ENCODE assay signal across 23 cellular contexts in genomic region chr9:125532812-125533594, GRCh38.
"Had no signal": no experiment of that assay in that cellular context is flagged by ENCODE, and none has a peak within 500 bp of the region (broad histone marks: within the 10 kb centered on the region; RNA-seq: fewer than 3 reads in every experiment).

No MANE protein-coding gene starts in this region.

- H3K4me1 ChIP-seq: colonic mucosa had no signal

- H3K27me3 ChIP-seq: colonic mucosa, esophagus squamous epithelium, gastrocnemius medialis, pancreas, sigmoid colon, tibial artery had no signal

- H3K4me1 Mint-ChIP-seq: nephron progenitor cell had no signal

- H3K9me3 Mint-ChIP-seq: activated CD4-positive, alpha-beta memory T cell treated with anti-CD3 and anti-CD28 coated beads for 36 hours; activated naive CD4-positive, alpha-beta T cell treated with anti-CD3 and anti-CD28 coated beads, Interleukin-2, amount 10 ng/mL, durations not matched to agents 7 days and 5 days; activated T-cell treated with anti-CD3 and anti-CD28 coated beads, Interleukin-2, amount 50 U/mL, for 72 hours; nephron progenitor cell; stimulated activated naive CD8-positive, alpha-beta T cell treated with anti-CD3 and anti-CD28 coated beads, Interleukin-15, Interleukin-2, amounts not matched to agents 100 ng/mL and 50 ng/mL, for 24 hours; T-helper 1 cell treated with Interleukin-12 subunit alpha and Interleukin-12 subunit beta and Interleukin-4 antibody, amounts not matched to agents 30 μg/mL and 1 μg/mL, for 36 hours had no signal

- H3K4me3 ChIP-seq: colonic mucosa, esophagus squamous epithelium, gastrocnemius medialis, mucosa of descending colon, pancreas, sigmoid colon, smooth muscle cell, tibial artery had no signal

- H3K36me3 Mint-ChIP-seq: activated CD4-positive, alpha-beta memory T cell treated with anti-CD3 and anti-CD28 coated beads for 36 hours had no signal

- H3K4me3 Mint-ChIP-seq: activated CD4-positive, alpha-beta memory T cell treated with anti-CD3 and anti-CD28 coated beads for 36 hours; activated naive CD4-positive, alpha-beta T cell treated with anti-CD3 and anti-CD28 coated beads, Interleukin-2, amount 10 ng/mL, durations not matched to agents 7 days and 5 days; activated T-cell treated with anti-CD3 and anti-CD28 coated beads, Interleukin-2, amount 50 U/mL, for 72 hours; nephron progenitor cell; stimulated activated naive CD8-positive, alpha-beta T cell treated with anti-CD3 and anti-CD28 coated beads, Interleukin-15, Interleukin-2, amounts not matched to agents 100 ng/mL and 50 ng/mL, for 24 hours; T-helper 1 cell treated with Interleukin-12 subunit alpha and Interleukin-12 subunit beta and Interleukin-4 antibody, amounts not matched to agents 30 μg/mL and 1 μg/mL, for 36 hours had no signal

- ATAC-seq: activated T-cell treated with anti-CD3 and anti-CD28 coated beads, Interleukin-2, amount 50 U/mL, for 72 hours; gastrocnemius medialis; mucosa of descending colon; pancreas had no signal

- H3K36me3 ChIP-seq: colonic mucosa, esophagus squamous epithelium, gastrocnemius medialis, pancreas, sigmoid colon, tibial artery had no signal

- H3K4me2 ChIP-seq: smooth muscle cell had no signal

- H3K27me3 Mint-ChIP-seq: activated CD4-positive, alpha-beta memory T cell treated with anti-CD3 and anti-CD28 coated beads for 36 hours; activated naive CD4-positive, alpha-beta T cell treated with anti-CD3 and anti-CD28 coated beads, Interleukin-2, amount 10 ng/mL, durations not matched to agents 7 days and 5 days; stimulated activated naive CD8-positive, alpha-beta T cell treated with anti-CD3 and anti-CD28 coated beads, Interleukin-15, Interleukin-2, amounts not matched to agents 100 ng/mL and 50 ng/mL, for 24 hours had no signal

- H3K9me3 ChIP-seq: colonic mucosa, esophagus squamous epithelium, gastrocnemius medialis, mucosa of descending colon, pancreas, sigmoid colon, tibial artery had no signal

- H3K27ac Mint-ChIP-seq: activated CD4-positive, alpha-beta memory T cell treated with anti-CD3 and anti-CD28 coated beads for 36 hours; activated naive CD4-positive, alpha-beta T cell treated with anti-CD3 and anti-CD28 coated beads, Interleukin-2, amount 10 ng/mL, durations not matched to agents 7 days and 5 days; activated T-cell treated with anti-CD3 and anti-CD28 coated beads, Interleukin-2, amount 50 U/mL, for 72 hours; stimulated activated naive CD8-positive, alpha-beta T cell treated with anti-CD3 and anti-CD28 coated beads, Interleukin-15, Interleukin-2, amounts not matched to agents 100 ng/mL and 50 ng/mL, for 24 hours; T-helper 1 cell treated with Interleukin-12 subunit alpha and Interleukin-12 subunit beta and Interleukin-4 antibody, amounts not matched to agents 30 μg/mL and 1 μg/mL, for 36 hours had no signal

- H3K27ac ChIP-seq: colonic mucosa, esophagus squamous epithelium, gastrocnemius medialis, pancreas, sigmoid colon, tibial artery had no signal

- DNase-seq: activated CD4-positive, alpha-beta memory T cell treated with anti-CD3 and anti-CD28 coated beads for 36 hours; activated CD4-positive, alpha-beta T cell treated with anti-CD3 and anti-CD28 coated beads for 48 hours; activated effector memory CD4-positive, alpha-beta T cell treated with Interleukin-2 at 50 U/mL for 16 hours; activated naive CD4-positive, alpha-beta T cell treated with anti-CD3 and anti-CD28 coated beads, Interleukin-2, amount 10 ng/mL, durations not matched to agents 7 days and 5 days; activated T-cell treated with anti-CD3 and anti-CD28 coated beads, Interleukin-2, amount 50 U/mL, for 72 hours; amygdala; colonic mucosa; esophagus squamous epithelium; gastrocnemius medialis; hippocampal formation; mesendoderm; mucosa of descending colon; nephron progenitor cell; pancreas; sigmoid colon; stimulated activated CD4-positive, alpha-beta T cell treated with anti-CD3 and anti-CD28 coated beads, Interleukin-2, amount 100 ng/mL, for 48 hours; stimulated activated CD8-positive, alpha-beta memory T cell treated with anti-CD3 and anti-CD28 coated beads, Interleukin-4, amount 100 ng/mL, for 48 hours; substantia nigra; T1000; tibial artery had no signal
